In the genomic region with DNA sequence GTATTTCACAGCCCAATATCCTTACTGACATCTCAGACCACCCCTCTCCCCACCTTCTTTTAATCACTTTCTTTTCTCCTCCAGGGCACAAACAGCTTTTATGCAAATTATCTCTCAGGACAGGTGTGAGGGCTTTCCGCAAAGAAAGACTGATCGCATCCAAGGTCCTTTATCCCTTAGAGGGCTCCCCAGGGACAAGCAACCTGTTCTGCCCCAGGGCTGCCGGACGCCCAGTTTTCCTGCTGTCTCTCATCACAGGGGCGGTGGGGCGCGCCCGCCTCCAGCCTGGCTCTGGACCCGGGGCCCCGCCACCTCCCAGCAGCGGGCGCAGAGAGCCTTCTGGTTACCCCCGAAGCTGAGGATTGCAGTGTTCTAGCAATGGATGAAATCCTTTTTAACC, we compare ENCODE assay signal across 8 cellular contexts.
DNase-seq lines count a peak whose midpoint lies in the region; ATAC-seq and TF ChIP-seq lines count a peak whose summit lies in the region.

No MANE protein-coding gene starts in this region.

- TF ChIP-seq EP300 in suprapubic skin (IDR thresholded peaks at IDR 0.05), result no peak

- H3K36me3 ChIP-seq in suprapubic skin, result no peaks in the 10 kb centered on the region

- peak overlapping the region; percentile 61 for H3K27ac Mint-ChIP-seq in activated T-helper 1 cell treated with anti-CD3 and anti-CD28 coated beads, Interleukin-12 subunit alpha, Interleukin-12 subunit beta, Interleukin-2, Interleukin-4 antibody, amounts not matched to agents 30 ng/mL and 10 ng/mL and 1 ng/mL, durations not matched to agents 14 hours and 24 hours and 36 hours

- no peaks in the 10 kb centered on the region for H3K9me3 Mint-ChIP-seq in activated T-cell treated with anti-CD3 and anti-CD28 coated beads, Interleukin-2, amount 50 U/mL, for 4 hours
- no peaks in the 10 kb centered on the region for H3K9me3 Mint-ChIP-seq in activated T-helper 1 cell treated with anti-CD3 and anti-CD28 coated beads, Interleukin-12 subunit alpha, Interleukin-12 subunit beta, Interleukin-2, Interleukin-4 antibody, amounts not matched to agents 30 ng/mL and 10 ng/mL and 1 ng/mL, durations not matched to agents 14 hours and 24 hours and 36 hours

- peak overlapping the region; percentile 82 for H3K4me3 Mint-ChIP-seq in activated T-cell treated with anti-CD3 and anti-CD28 coated beads, Interleukin-2, amount 50 U/mL, for 4 hours
- peak overlapping the region; percentile 84 for H3K4me3 Mint-ChIP-seq in activated T-helper 1 cell treated with anti-CD3 and anti-CD28 coated beads, Interleukin-12 subunit alpha, Interleukin-12 subunit beta, Interleukin-2, Interleukin-4 antibody, amounts not matched to agents 30 ng/mL and 10 ng/mL and 1 ng/mL, durations not matched to agents 14 hours and 24 hours and 36 hours

- ATAC-seq in activated T-cell treated with anti-CD3 and anti-CD28 coated beads, Interleukin-2, amount 50 U/mL, for 4 hours, result no peak
- ATAC-seq in HG03139 (IDR thresholded peaks at IDR 0.05; ENCODE audit: unreplicated experiment) (no peak), HG02970 (IDR thresholded peaks at IDR 0.05; ENCODE audit: low FRiP score, unreplicated experiment) (no peak)

- H3K4me1 ChIP-seq in suprapubic skin, result peaks cover 22% of the 10 kb centered on the region

- H3K9me3 ChIP-seq in suprapubic skin, result no peaks in the 10 kb centered on the region

- no peaks in the 10 kb centered on the region for H3K36me3 Mint-ChIP-seq in activated T-cell treated with anti-CD3 and anti-CD28 coated beads, Interleukin-2, amount 50 U/mL, for 4 hours (ENCODE audit: insufficient read depth)
- H3K36me3 Mint-ChIP-seq in activated T-helper 1 cell treated with anti-CD3 and anti-CD28 coated beads, Interleukin-12 subunit alpha, Interleukin-12 subunit beta, Interleukin-2, Interleukin-4 antibody, amounts not matched to agents 30 ng/mL and 10 ng/mL and 1 ng/mL, durations not matched to agents 14 hours and 24 hours and 36 hours (ENCODE audit: low read depth), result no peaks in the 10 kb centered on the region

- no peak for DNase-seq in activated T-cell treated with anti-CD3 and anti-CD28 coated beads, Interleukin-2, amount 50 U/mL, for 4 hours
- no peak for DNase-seq in activated T-cell treated with anti-CD3 and anti-CD28 coated beads, Interleukin-2, amount 50 U/mL, for 1 hour
- DNase-seq in activated T-helper 1 cell treated with anti-CD3 and anti-CD28 coated beads, Interleukin-12 subunit alpha, Interleukin-12 subunit beta, Interleukin-2, Interleukin-4 antibody, amounts not matched to agents 30 ng/mL and 10 ng/mL and 1 ng/mL, durations not matched to agents 14 hours and 24 hours and 36 hours (ENCODE audit: low spot score), result no peak
- DNase-seq in iPS-NIHi7 (ENCODE audit: extremely low spot score) (peak; percentile 33), suprapubic skin (ENCODE audit: low spot score in 2 of 2) (peak in 1 of 2 donors; percentile 64)
- DNase-seq in stimulated activated CD8-positive, alpha-beta memory T cell treated with anti-CD3 and anti-CD28 coated beads, Interleukin-4, amount 100 ng/mL, for 48 hours, result no peak

- TF ChIP-seq CTCF in suprapubic skin (IDR thresholded peaks at IDR 0.05), result no peak

- no peaks in the 10 kb centered on the region for H3K27me3 ChIP-seq in suprapubic skin

- H3K4me3 ChIP-seq in suprapubic skin, result peak overlapping the region; percentile 70

- H3K27me3 Mint-ChIP-seq in activated T-cell treated with anti-CD3 and anti-CD28 coated beads, Interleukin-2, amount 50 U/mL, for 4 hours (ENCODE audit: low read depth), result no peaks in the 10 kb centered on the region
- H3K27me3 Mint-ChIP-seq in activated T-helper 1 cell treated with anti-CD3 and anti-CD28 coated beads, Interleukin-12 subunit alpha, Interleukin-12 subunit beta, Interleukin-2, Interleukin-4 antibody, amounts not matched to agents 30 ng/mL and 10 ng/mL and 1 ng/mL, durations not matched to agents 14 hours and 24 hours and 36 hours (ENCODE audit: insufficient read depth), result no peaks in the 10 kb centered on the region

- 43% methylated on average over 13 of the region's 13 CpGs for WGBS in suprapubic skin

- intact Hi-C loops in activated T-helper 1 cell treated with anti-CD3 and anti-CD28 coated beads, Interleukin-12 subunit alpha, Interleukin-12 subunit beta, Interleukin-2, Interleukin-4 antibody, amounts not matched to agents 30 ng/mL and 10 ng/mL and 1 ng/mL, durations not matched to agents 14 hours and 24 hours and 36 hours (cut with micrococcal nuclease), result loop anchor here (1.0 to 10.0 kb wide), 9 partner anchors 42 to 1110 kb away; partner anchors contain the start of genes CENPK, CWC27, PPWD1 and SREK1

- peaks cover 34% of the 10 kb centered on the region for H3K4me1 Mint-ChIP-seq in activated T-cell treated with anti-CD3 and anti-CD28 coated beads, Interleukin-2, amount 50 U/mL, for 4 hours (ENCODE audit: low read depth)
- peaks cover 35% of the 10 kb centered on the region for H3K4me1 Mint-ChIP-seq in activated T-helper 1 cell treated with anti-CD3 and anti-CD28 coated beads, Interleukin-12 subunit alpha, Interleukin-12 subunit beta, Interleukin-2, Interleukin-4 antibody, amounts not matched to agents 30 ng/mL and 10 ng/mL and 1 ng/mL, durations not matched to agents 14 hours and 24 hours and 36 hours (ENCODE audit: low read depth)

- no peak for TF ChIP-seq POLR2A in suprapubic skin (IDR thresholded peaks at IDR 0.05)

- peak overlapping the region; percentile 95 for H3K27ac ChIP-seq in suprapubic skin
